In the genomic region with DNA sequence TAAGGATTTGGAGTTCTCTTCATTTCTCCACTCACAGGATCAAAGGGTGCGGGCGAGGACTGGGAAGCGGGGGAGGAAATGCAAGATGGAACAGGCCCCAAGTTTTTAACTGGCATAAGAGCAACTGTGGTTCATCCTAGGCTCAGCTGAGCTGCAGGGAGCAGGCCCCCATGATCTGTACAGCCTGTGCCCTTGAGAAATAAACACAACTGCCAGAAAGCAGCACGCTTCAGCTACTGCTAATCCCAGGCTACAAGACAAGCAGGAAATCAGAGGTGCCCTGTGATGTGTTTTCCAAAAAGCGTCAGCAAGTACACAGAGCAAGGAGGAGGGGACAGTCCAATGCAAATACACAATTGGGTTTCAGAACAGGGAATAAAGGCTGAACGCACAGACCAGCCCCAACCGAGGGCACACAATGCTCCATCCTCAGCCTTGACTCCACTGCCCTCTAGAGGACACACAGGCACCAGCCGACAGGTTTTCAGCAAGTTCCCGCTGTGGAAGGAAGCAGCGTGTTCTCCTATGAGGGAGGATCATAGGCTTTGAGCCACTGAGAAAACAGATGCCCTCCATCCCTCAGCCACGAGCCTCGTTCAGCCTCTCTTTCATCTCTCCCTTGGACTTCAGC, we compare ENCODE assay signal across 8 cellular contexts. TPM values are rescaled to one million over a fixed set of nuclear protein-coding genes. Genes with fewer than 3 reads are reported as not detected.
DNase-seq lines count a peak whose midpoint lies in the region; ATAC-seq and FAIRE-seq lines count a peak whose summit lies in the region.
"Not testable (repeated sequence)": the region's sequence is repeated elsewhere in the genome, so short reads cannot be mapped to it uniquely, and the experiment has no call there.

No MANE protein-coding gene starts in this region.

- not testable (repeated sequence) for H3K4me1 Mint-ChIP-seq in activated CD8-positive, alpha-beta memory T cell treated with anti-CD3 and anti-CD28 coated beads, Interleukin-2, amount 10 ng/mL, durations not matched to agents 7 days and 5 days; memory B cell; stimulated activated naive CD8-positive, alpha-beta T cell treated with anti-CD3 and anti-CD28 coated beads, Interleukin-15, amount 100 ng/mL, for 72 hours

- peak; percentile 84 for FAIRE-seq in HTR-8/SVneo (lab: Jason Lieb, UNC)

- not testable (repeated sequence) for H3K36me3 Mint-ChIP-seq in activated CD8-positive, alpha-beta memory T cell treated with anti-CD3 and anti-CD28 coated beads, Interleukin-2, amount 10 ng/mL, durations not matched to agents 7 days and 5 days; memory B cell

- not testable (repeated sequence) for H3K9me3 Mint-ChIP-seq in activated CD8-positive, alpha-beta memory T cell treated with anti-CD3 and anti-CD28 coated beads, Interleukin-2, amount 10 ng/mL, durations not matched to agents 7 days and 5 days (ENCODE audit: low read depth); memory B cell; stimulated activated naive CD8-positive, alpha-beta T cell treated with anti-CD3 and anti-CD28 coated beads, Interleukin-15, amount 100 ng/mL, for 72 hours

- CTCF ChIA-PET in activated CD8-positive, alpha-beta memory T cell treated with anti-CD3 and anti-CD28 coated beads, Interleukin-2, amount 10 ng/mL, durations not matched to agents 7 days and 5 days (lab: Charles Lee), result not testable (repeated sequence)

- DNase-seq in HTR-8/SVneo (ENCODE audit: insufficient read length, low spot score); activated CD8-positive, alpha-beta memory T cell treated with anti-CD3 and anti-CD28 coated beads, Interleukin-2, amount 10 ng/mL, durations not matched to agents 7 days and 5 days; memory B cell (ENCODE audit: low spot score in 2 of 2); stimulated activated naive CD8-positive, alpha-beta T cell treated with anti-CD3 and anti-CD28 coated beads, Interleukin-15, amount 100 ng/mL, for 72 hours: not testable (repeated sequence)

- ATAC-seq in GM18867 (IDR thresholded peaks at IDR 0.05; ENCODE audit: unreplicated experiment), result peak; percentile 63
- peak; percentile 68 for ATAC-seq in GM21576 (IDR thresholded peaks at IDR 0.05; ENCODE audit: unreplicated experiment)
- peak; percentile 60 for ATAC-seq in HG02938 (IDR thresholded peaks at IDR 0.05; ENCODE audit: unreplicated experiment)
- ATAC-seq in activated CD8-positive, alpha-beta memory T cell treated with anti-CD3 and anti-CD28 coated beads, Interleukin-2, amount 10 ng/mL, durations not matched to agents 7 days and 5 days, result peak; percentile 92
- ATAC-seq in esophagus mucosa, result peak; percentile 93
- ATAC-seq in memory B cell (ENCODE audit: low read depth), result peak; percentile 87
- peak; percentile 86 for ATAC-seq in stimulated activated naive CD8-positive, alpha-beta T cell treated with anti-CD3 and anti-CD28 coated beads, Interleukin-15, amount 100 ng/mL, for 72 hours

- not testable (repeated sequence) for H3K4me3 Mint-ChIP-seq in activated CD8-positive, alpha-beta memory T cell treated with anti-CD3 and anti-CD28 coated beads, Interleukin-2, amount 10 ng/mL, durations not matched to agents 7 days and 5 days; memory B cell; stimulated activated naive CD8-positive, alpha-beta T cell treated with anti-CD3 and anti-CD28 coated beads, Interleukin-15, amount 100 ng/mL, for 72 hours

- H3K27ac Mint-ChIP-seq in activated CD8-positive, alpha-beta memory T cell treated with anti-CD3 and anti-CD28 coated beads, Interleukin-2, amount 10 ng/mL, durations not matched to agents 7 days and 5 days; memory B cell; stimulated activated naive CD8-positive, alpha-beta T cell treated with anti-CD3 and anti-CD28 coated beads, Interleukin-15, amount 100 ng/mL, for 72 hours: not testable (repeated sequence)

- not testable (repeated sequence) for H3K27me3 Mint-ChIP-seq in activated CD8-positive, alpha-beta memory T cell treated with anti-CD3 and anti-CD28 coated beads, Interleukin-2, amount 10 ng/mL, durations not matched to agents 7 days and 5 days; memory B cell; stimulated activated naive CD8-positive, alpha-beta T cell treated with anti-CD3 and anti-CD28 coated beads, Interleukin-15, amount 100 ng/mL, for 72 hours

RNA-seq across cellular contexts. Expression of gene THOC3, which starts 16.7 kb away (rescaled TPM):
- total RNA-seq in activated CD8-positive, alpha-beta memory T cell treated with anti-CD3 and anti-CD28 coated beads, Interleukin-2, amount 10 ng/mL, durations not matched to agents 7 days and 5 days, result 10 to 100 TPM; 61.0 to 69.4 TPM
- 155 TPM for total RNA-seq in esophagus mucosa
